15 cellular contexts compared by ENCODE assay signal in the genomic region with DNA sequence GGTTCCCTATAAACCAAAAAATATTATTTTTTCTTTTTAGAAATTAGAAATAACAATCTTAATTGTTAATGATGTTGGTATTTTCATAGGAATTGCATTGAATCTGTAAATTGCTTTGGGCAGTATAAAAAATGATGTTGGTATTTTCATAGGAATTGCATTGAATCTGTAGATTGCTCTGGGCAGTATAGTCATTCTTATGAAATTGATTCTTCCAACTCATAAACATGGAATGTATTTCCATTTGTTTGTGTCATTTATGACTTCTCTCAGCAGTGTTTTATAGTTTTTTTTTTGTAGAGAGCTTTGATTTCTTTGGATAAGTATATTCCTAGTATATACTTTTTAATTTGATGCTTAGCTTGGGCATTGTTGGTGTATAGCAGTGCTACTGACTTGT.
"Had no signal": no experiment of that assay in that cellular context is flagged by ENCODE, and none has a peak within 500 bp of the region (broad histone marks: within the 10 kb centered on the region; RNA-seq: fewer than 3 reads in every experiment).

No MANE protein-coding gene starts in this region.

- H3K27me3 ChIP-seq: dorsolateral prefrontal cortex, esophagus squamous epithelium, heart left ventricle, sigmoid colon, stomach had no signal

- H3K36me3 ChIP-seq: esophagus squamous epithelium, heart left ventricle, sigmoid colon, stomach had no signal

- ATAC-seq: heart left ventricle, left lobe of liver, natural killer cell had no signal

- H3K4me3 ChIP-seq: dorsolateral prefrontal cortex, esophagus squamous epithelium, heart left ventricle, sigmoid colon, skin epidermis, stomach had no signal

- DNase-seq: cortex of kidney; dorsolateral prefrontal cortex; effector CD8-positive, alpha-beta T cell; esophagus squamous epithelium; heart left ventricle; hypothalamus; natural killer cell; posterior cingulate gyrus; sigmoid colon; stimulated activated CD4-positive, alpha-beta T cell treated with anti-CD3 and anti-CD28 coated beads, Interleukin-12 subunit alpha, Interleukin-12 subunit beta, amount 100 ng/mL, for 4 hours; stimulated activated naive CD4-positive, alpha-beta T cell; stomach; substantia nigra had no signal

- H3K4me1 ChIP-seq: esophagus squamous epithelium, heart left ventricle, sigmoid colon, stomach had no signal
